ENCODE assay signal across 8 cellular contexts in the genomic region with DNA sequence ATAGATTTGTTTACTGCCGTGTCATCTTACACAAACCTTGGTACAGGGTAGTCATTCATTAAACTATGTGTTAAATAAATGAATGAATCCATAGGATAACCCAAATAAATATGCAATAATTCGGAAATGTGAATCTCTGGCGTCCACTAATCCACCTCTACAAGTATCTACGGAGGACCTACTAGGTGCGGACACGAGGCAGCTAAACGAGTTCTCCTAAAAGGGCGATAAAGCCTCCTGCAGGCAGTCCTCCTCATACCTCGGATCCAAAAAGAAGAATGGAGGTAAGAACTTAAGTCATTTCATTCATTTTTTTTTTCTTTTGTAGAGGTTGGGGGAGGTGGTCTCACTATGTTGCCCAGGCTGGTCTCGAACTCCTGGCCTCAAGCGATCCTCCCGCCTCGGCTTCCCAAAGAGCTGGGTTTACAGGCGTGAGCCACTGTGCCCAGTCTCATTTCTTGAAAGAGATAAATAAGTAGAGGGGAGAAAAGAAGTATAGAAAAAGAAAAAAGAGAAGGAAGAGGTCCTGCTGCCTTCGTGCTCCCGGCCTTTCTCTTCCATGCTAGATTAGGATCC. TPM values are rescaled to one million over a fixed set of nuclear protein-coding genes. Genes with fewer than 3 reads are reported as not detected.
A peak's percentile ranks its signal among the peaks of the same experiment; 100 is the strongest.
DNase-seq lines count a peak whose midpoint lies in the region; ATAC-seq and TF ChIP-seq lines count a peak whose summit lies in the region.

No MANE protein-coding gene starts in this region.

- peak overlapping the region; percentile 98 for H3K27ac ChIP-seq in SK-N-MC
- H3K27ac ChIP-seq in skeletal muscle tissue (ENCODE audit: low read depth, low read length), result peak overlapping the region; percentile 94

- H3K36me3 ChIP-seq in SK-N-MC (ENCODE audit: insufficient read depth, low read length) (peaks cover 40% of the 10 kb centered on the region), skeletal muscle tissue (ENCODE audit: control insufficient read depth in 3 of 3, insufficient read depth in 3 of 3, low read length in 3 of 3) (peaks cover 18 to 19% (median 18%) of the 10 kb centered on the region in 3 donors)

- H3K4me3 ChIP-seq in SK-N-MC (peak overlapping the region; percentile 93), foreskin fibroblast (ENCODE audit: low read depth in 1 of 2, low read length in 2 of 2) (peak overlapping the region; percentile 74 to 100), skeletal muscle tissue (ENCODE audit: low read length in 3 of 3) (peak overlapping the region; percentile 89 to 98 (median 94))

- H3K27me3 ChIP-seq in skeletal muscle tissue (ENCODE audit: control insufficient read depth in 3 of 3, insufficient read depth in 3 of 3, low read length in 3 of 3), result no peaks in the 10 kb centered on the region

- TF ChIP-seq CTCF in foreskin fibroblast (IDR thresholded peaks at IDR 0.05; ENCODE audit: low read depth, low read length), result no peak
- no peak for TF ChIP-seq CTCF in GM13977 (IDR thresholded peaks at IDR 0.05; ENCODE audit: extremely low read depth, insufficient read depth, missing control alignments)

- in situ Hi-C loops in GM13977 (cut with MboI; ENCODE audit: low pct_unique_long_range_greater_than_20kb, low sequenced_read_pairs, unreplicated experiment), result no loop called here

- DNase-seq in SK-N-MC (ENCODE audit: low read depth, low spot score) (no peak), foreskin fibroblast (no peak), SKM-1 (lab: John Stamatoyannopoulos, UW; ENCODE audit: unreplicated experiment) (no peak), GM13977 (ENCODE audit: low spot score) (no peak)

- H3K9ac ChIP-seq in SK-N-MC (ENCODE audit: insufficient read length), result peak overlapping the region; percentile 100
- H3K9ac ChIP-seq in skeletal muscle tissue (ENCODE audit: low read depth in 1 of 3, low read length in 3 of 3), result peak overlapping the region; percentile 93 to 98 (median 94)

- H3K9me3 ChIP-seq in SK-N-MC (ENCODE audit: low read depth, low read length) (no peaks in the 10 kb centered on the region), skeletal muscle tissue (ENCODE audit: control insufficient read depth in 3 of 3, low read length in 3 of 3) (no peaks in the 10 kb centered on the region)

- H3K4me1 ChIP-seq in skeletal muscle tissue (ENCODE audit: control insufficient read depth in 3 of 3, insufficient read depth in 3 of 3, low read length in 3 of 3), result peaks cover 12 to 37% (median 22%) of the 10 kb centered on the region in 3 donors

- ATAC-seq in GM21390 (IDR thresholded peaks at IDR 0.05; ENCODE audit: unreplicated experiment), result peak; percentile 2
- ATAC-seq in GM18498 (IDR thresholded peaks at IDR 0.05; ENCODE audit: unreplicated experiment), result no peak
- ATAC-seq in GM19023 (IDR thresholded peaks at IDR 0.05; ENCODE audit: unreplicated experiment), result no peak

RNA-seq across cellular contexts. Expression of a gene that starts 0.7 kb away (rescaled TPM):
- 1,632 TPM for total RNA-seq in skeletal muscle tissue

RNA-seq across cellular contexts. Expression of a gene that starts 10.7 kb away (rescaled TPM):
- 4.2 TPM for total RNA-seq in skeletal muscle tissue
